19 cellular contexts compared by ENCODE assay signal in genomic region chr3:16132926-16133325, GRCh38. TPM values are rescaled to one million over a fixed set of nuclear protein-coding genes. Genes with fewer than 3 reads are reported as not detected.
DNase-seq lines count a peak whose midpoint lies in the region; ATAC-seq and TF ChIP-seq lines count a peak whose summit lies in the region.
"Had no signal": no experiment of that assay in that cellular context is flagged by ENCODE, and none has a peak within 500 bp of the region (broad histone marks: within the 10 kb centered on the region; RNA-seq: fewer than 3 reads in every experiment).

No MANE protein-coding gene starts in this region.

- no peak for TF ChIP-seq POLR2A in sigmoid colon (IDR thresholded peaks at IDR 0.05)

- H3K27me3 ChIP-seq in ascending aorta (no peaks in the 10 kb centered on the region), heart right ventricle (no peaks in the 10 kb centered on the region), sigmoid colon (no peaks in the 10 kb centered on the region)
- H3K27me3 ChIP-seq: BLaER1 had no signal

- H3K36me3 ChIP-seq in ascending aorta (no peaks in the 10 kb centered on the region), heart right ventricle (no peaks in the 10 kb centered on the region), sigmoid colon (no peaks in the 10 kb centered on the region)
- H3K36me3 ChIP-seq: BLaER1 had no signal

- H3K4me3 ChIP-seq in ascending aorta (no peak overlapping the region), heart right ventricle (no peak overlapping the region), sigmoid colon (no peak overlapping the region)
- H3K4me3 ChIP-seq: BLaER1 had no signal

- DNase-seq in GM03348 (ENCODE audit: low spot score), result peak; percentile 50
- DNase-seq in ascending aorta (ENCODE audit: low spot score in 2 of 2), result no peak
- peak; percentile 29 to 57 for DNase-seq in heart right ventricle
- no peak for DNase-seq in sigmoid colon
- no peak for DNase-seq in dedifferentiated amniotic fluid mesenchymal stem cell (ENCODE audit: extremely low spot score)
- no peak for DNase-seq in NCI-H1105 treated with DMSO at 0.1 percent for 48 hours (lab: John Stamatoyannopoulos, UW)
- no peak for DNase-seq in hypothalamus (lab: John Stamatoyannopoulos, UW)
- DNase-seq: activated CD4-positive, alpha-beta T cell treated with anti-CD3 and anti-CD28 coated beads for 4 hours; kidney glomerular epithelial cell; NCI-H2081 treated with DMSO at 0.1 percent for 48 hours; PC-3; stimulated activated CD4-positive, alpha-beta T cell treated with anti-CD3 and anti-CD28 coated beads, Interleukin-2, amount 100 ng/mL, for 24 hours; stimulated activated naive B cell treated with anti-CD40 and anti-IgM and Interleukin-4, amounts not matched to agents 10 μg/mL and 1 μg/mL and 100 μg/mL, for 72 hours had no signal

- H3K4me1 ChIP-seq in ascending aorta, result peaks cover 0 to 19% of the 10 kb centered on the region in 2 donors
- peaks cover 0 to 46% (median 30%) of the 10 kb centered on the region in 9 donors for H3K4me1 ChIP-seq in heart right ventricle
- peaks cover 0 to 18% (median 14%) of the 10 kb centered on the region in 4 donors for H3K4me1 ChIP-seq in sigmoid colon
- H3K4me1 ChIP-seq: BLaER1 had no signal

- TF ChIP-seq EP300 in sigmoid colon (IDR thresholded peaks at IDR 0.05), result no peak

- H3K9me3 ChIP-seq in ascending aorta, result no peaks in the 10 kb centered on the region
- H3K9me3 ChIP-seq in heart right ventricle, result peaks cover 0 to 14% (median 0%) of the 10 kb centered on the region in 11 donors
- H3K9me3 ChIP-seq in sigmoid colon, result no peaks in the 10 kb centered on the region
- H3K9me3 ChIP-seq: BLaER1 had no signal

- TF ChIP-seq CTCF in ascending aorta (IDR thresholded peaks at IDR 0.05), result no peak
- no peak for TF ChIP-seq CTCF in heart right ventricle (IDR thresholded peaks at IDR 0.05)
- no peak for TF ChIP-seq CTCF in sigmoid colon (IDR thresholded peaks at IDR 0.05)

- H3K27ac ChIP-seq in ascending aorta (peak overlapping the region; percentile 3 to 24), heart right ventricle (peak overlapping the region in 7 of 10 donors; percentile 21 to 59 (median 50)), sigmoid colon (peak overlapping the region; percentile 37 to 54 (median 54))
- H3K27ac ChIP-seq: BLaER1, KMS-11 had no signal

- intact Hi-C loops in ascending aorta (cut with DNase I), result loop anchor here (5.0 kb wide), 1 partner anchor 66 kb away; no protein-coding TSS in a partner anchor
- intact Hi-C loops in heart right ventricle (cut with DNase I), result loop anchor here in 1 of 10 donors (5.0 kb wide), 2 partner anchors 44 to 76 kb away; no protein-coding TSS in a partner anchor
- intact Hi-C loops in sigmoid colon (cut with DNase I), result no loop called here

- WGBS in heart right ventricle, 2 donors, result 38 to 51% methylated on average over 3 of the region's 3 CpGs
- WGBS in sigmoid colon, 2 donors, result 79 to 85% methylated on average over 3 of the region's 3 CpGs

- ATAC-seq in heart right ventricle (peak; percentile 62 to 88 (median 78)), HG02798 (IDR thresholded peaks at IDR 0.05; ENCODE audit: poor library complexity, unreplicated experiment) (no peak)
- ATAC-seq: esophagus mucosa; PC-3; stimulated activated naive B cell treated with anti-CD40 and anti-IgM and Interleukin-4, amounts not matched to agents 10 μg/mL and 1 μg/mL and 100 μg/mL, for 72 hours had no signal

RNA-seq across cellular contexts. Expression of gene GALNT15, which starts 41.6 kb away (rescaled TPM):
- total RNA-seq in ascending aorta, result 222 TPM
- total RNA-seq in heart right ventricle, result 10 to 100 TPM in 2 of 10 donors, 1 to 10 TPM in 6, under 1 TPM in 2; 0.55 to 30.5 (median 2.6) TPM
- polyA plus RNA-seq in heart right ventricle, result 10 to 100 TPM in 1 of 2 donors, 1 to 10 TPM in 1; 8.0 to 10.9 TPM
- total RNA-seq in sigmoid colon, result 100 to 1,000 TPM in 1 of 4 donors, 10 to 100 TPM in 3; 21.7 to 211 (median 81.9) TPM
- polyA plus RNA-seq in sigmoid colon, result 10 to 100 TPM in 1 of 3 donors, 1 to 10 TPM in 2; 1.2 to 36.6 (median 8.4) TPM
- total RNA-seq: activated T-helper 2 cell treated with anti-CD3 and anti-CD28 coated beads, Interferon-gamma antibody, Interleukin-2, Interleukin-4, amounts not matched to agents 10 μg/mL and 5 μg/mL and 100 μg/mL, durations not matched to agents 14 hours and 24 hours and 36 hours; PC-3; T-helper 1 cell treated with Interleukin-12 subunit alpha and Interleukin-12 subunit beta and Interleukin-4 antibody, amounts not matched to agents 30 ng/mL and 1 ng/mL, for 36 hours had no signal

Comparison
In these comparisons a context has a peak if more than half of its experiments do, and no peak if none do; other contexts are left out.
1. DNase-seq: peak in GM03348 (single experiment) and heart right ventricle (2 of 2); none in ascending aorta (0 of 2), sigmoid colon (single experiment), dedifferentiated amniotic fluid mesenchymal stem cell (single experiment), NCI-H1105 treated with DMSO at 0.1 percent for 48 hours (single experiment) and hypothalamus (0 of 51).
2. Peak in every context shown above with its lines, with median percentiles within 50 percentile points of each other: H3K27ac ChIP-seq.